22 cellular contexts compared by ENCODE assay signal in genomic region chr21:25422610-25423608, GRCh38.
DNase-seq lines count a peak whose midpoint lies in the region; ATAC-seq, FAIRE-seq and TF ChIP-seq lines count a peak whose summit lies in the region.
"Had no signal": no experiment of that assay in that cellular context is flagged by ENCODE, and none has a peak within 500 bp of the region (broad histone marks: within the 10 kb centered on the region; RNA-seq: fewer than 3 reads in every experiment).

No MANE protein-coding gene starts in this region.

- FAIRE-seq in GM12878 (lab: Jason Lieb, UNC) = no peak

- in situ Hi-C loops in GM12878 (cut with MboI) = no loop called here

- CTCF ChIA-PET in GM12878 (lab: Yijun Ruan, JAX) = interaction anchor here (1.2 to 11.5 kb wide), 11 partner anchors 33 to 185 kb away, joined by 3 to 163 read pairs (median 6); no protein-coding TSS in a partner anchor

- peak overlapping the region; percentile 97 for H3K27ac ChIP-seq in GM12878 (ENCODE audit: control insufficient read depth, insufficient read depth)
- H3K27ac ChIP-seq: brain microvascular endothelial cell, ovary had no signal

- no peaks in the 10 kb centered on the region for H3K27me3 Mint-ChIP-seq in activated CD4-positive, alpha-beta T cell treated with anti-CD3 and anti-CD28 coated beads, Interleukin-2, amount 10 ng/mL, durations not matched to agents 24 days and 14 days
- H3K27me3 Mint-ChIP-seq: activated naive CD8-positive, alpha-beta T cell treated with anti-CD3 and anti-CD28 coated beads, Interleukin-2, amount 10 ng/mL, durations not matched to agents 7 days and 5 days; naive thymus-derived CD4-positive, alpha-beta T cell had no signal

- peaks cover 43% of the 10 kb centered on the region for H3K4me1 Mint-ChIP-seq in activated CD4-positive, alpha-beta T cell treated with anti-CD3 and anti-CD28 coated beads, Interleukin-2, amount 10 ng/mL, durations not matched to agents 24 days and 14 days
- H3K4me1 Mint-ChIP-seq: GM23338, WTC11 had no signal

- no peak for TF ChIP-seq RAD21 in GM12878 (IDR thresholded peaks at IDR 0.05; ENCODE audit: insufficient read depth, low read depth, low read length)

- H3K4me3 ChIP-seq in GM08714 (ENCODE audit: low read length) = peak overlapping the region; percentile 82
- peak overlapping the region; percentile 49; the same call in 1 of the 2 replicates for H3K4me3 ChIP-seq in GM12878
- H3K4me3 ChIP-seq: GM23338, ovary had no signal

- H4K20me1 ChIP-seq in GM12878 (ENCODE audit: control insufficient read depth, insufficient read depth) = no peaks in the 10 kb centered on the region

- no peak for TF ChIP-seq EP300 in GM12878 (IDR thresholded peaks at IDR 0.05; ENCODE audit: borderline replicate concordance in 1 of 2, control insufficient read depth in 1 of 2, low read depth in 2 of 2, low read length in 2 of 2)

- H3K4me1 ChIP-seq in GM12878 (ENCODE audit: control insufficient read depth, insufficient read depth, low read length) = peaks cover 30% of the 10 kb centered on the region

- ATAC-seq in GM12878 (peak; percentile 6), GM21526 (IDR thresholded peaks at IDR 0.05; ENCODE audit: low FRiP score, unreplicated experiment) (no peak)
- ATAC-seq: GM23338; naive thymus-derived CD4-positive, alpha-beta T cell; PC-3; sciatic nerve; WTC11 had no signal

- TF ChIP-seq POLR2A in GM12878 (IDR thresholded peaks at IDR 0.05; ENCODE audit: low read depth, low read length) = no peak

- H2AFZ ChIP-seq in GM12878 (ENCODE audit: control insufficient read depth, low read depth, low read length) = peak overlapping the region; percentile 30
- H2AFZ ChIP-seq: GM23338 had no signal

- SMC1A ChIA-PET in GM12878 (lab: Charles Lee; ENCODE audit: uncharacterized antibody, unreplicated experiment) = interaction anchor here (0.9 to 15.5 kb wide), 15 partner anchors 9 to 184 kb away, joined by 3 to 426 read pairs (median 6); partner anchors contain the start of gene MRPL39

- H3K27me3 ChIP-seq in GM12878 (replicated peaks in 1 of 2; ENCODE audit: control insufficient read depth in 2 of 2, insufficient read depth in 2 of 2, low read length in 1 of 2) = no peaks in the 10 kb centered on the region
- H3K27me3 ChIP-seq: brain microvascular endothelial cell, ovary had no signal

- peak overlapping the region; percentile 90 for H3K9ac ChIP-seq in GM12878 (ENCODE audit: control insufficient read depth, insufficient read depth, low read length)

- H3K9me3 ChIP-seq in GM12878 (replicated peaks; ENCODE audit: control insufficient read depth, insufficient read depth, low read length) = no peaks in the 10 kb centered on the region
- H3K9me3 ChIP-seq: ovary had no signal

- peaks cover 95% of the 10 kb centered on the region for H3K79me2 ChIP-seq in GM12878 (ENCODE audit: control insufficient read depth, insufficient read depth, low read length)

- intact Hi-C loops in activated CD4-positive, alpha-beta T cell treated with anti-CD3 and anti-CD28 coated beads, Interleukin-2, amount 10 ng/mL, durations not matched to agents 24 days and 14 days (cut with micrococcal nuclease) = loop anchor here (5.0 kb wide), 1 partner anchor 314 kb away; no protein-coding TSS in a partner anchor
- intact Hi-C loops in GM12878 (cut with micrococcal nuclease; ENCODE audit: unreplicated experiment) (loop anchor here (5.0 kb wide), 1 partner anchor 314 kb away; no protein-coding TSS in a partner anchor), posterior cingulate gyrus (cut with DNase I) (no loop called here)

- DNase-seq in activated CD4-positive, alpha-beta T cell treated with anti-CD3 and anti-CD28 coated beads, Interleukin-2, amount 10 ng/mL, durations not matched to agents 24 days and 14 days = no peak
- no peak for DNase-seq in activated CD4-positive, alpha-beta T cell treated with anti-CD3 and anti-CD28 coated beads, Interleukin-2, amount 50 U/mL, for 4 hours
- DNase-seq in MV-4-11 (lab: John Stamatoyannopoulos, UW) (peak; percentile 45), GM12878 (ENCODE audit: low read depth, low spot score) (no peak), NCI-H1417 treated with DMSO at 0.1 percent for 48 hours (lab: John Stamatoyannopoulos, UW) (no peak), posterior cingulate gyrus (no peak)
- DNase-seq: activated CD8-positive, alpha-beta memory T cell treated with anti-CD3 and anti-CD28 coated beads, Interleukin-2, amount 50 U/mL, for 48 hours; activated naive CD8-positive, alpha-beta T cell treated with anti-CD3 and anti-CD28 coated beads, Interleukin-2, amount 10 ng/mL, durations not matched to agents 7 days and 5 days; brain microvascular endothelial cell; GF-D8; mesendoderm; naive thymus-derived CD4-positive, alpha-beta T cell; NCI-H1436; NCI-H2171 treated with DMSO at 0.1 percent for 48 hours; ovary; PC-3 had no signal

- H3K4me3 Mint-ChIP-seq in activated CD4-positive, alpha-beta T cell treated with anti-CD3 and anti-CD28 coated beads, Interleukin-2, amount 10 ng/mL, durations not matched to agents 24 days and 14 days = peak overlapping the region; percentile 49
- H3K4me3 Mint-ChIP-seq: CD14-positive monocyte, GM23338, WTC11 had no signal

- BruUV-seq in GM12878 (replicated peaks; lab: Mats Ljungman, UMichigan) = no TSS peak

- H3K36me3 ChIP-seq in GM12878 (ENCODE audit: control insufficient read depth in 2 of 2, insufficient read depth in 2 of 2, low read length in 1 of 2) = no peaks in the 10 kb centered on the region
- H3K36me3 ChIP-seq: brain microvascular endothelial cell, ovary had no signal

- peak overlapping the region; percentile 92 for H3K4me2 ChIP-seq in GM12878 (ENCODE audit: control insufficient read depth, insufficient read depth)
- H3K4me2 ChIP-seq: GM23338 had no signal

- H3K27ac Mint-ChIP-seq in activated CD4-positive, alpha-beta T cell treated with anti-CD3 and anti-CD28 coated beads, Interleukin-2, amount 10 ng/mL, durations not matched to agents 24 days and 14 days = peak overlapping the region; percentile 50
- H3K27ac Mint-ChIP-seq: CD14-positive monocyte, GM23338, WTC11 had no signal

- no peaks in the 10 kb centered on the region for H3K36me3 Mint-ChIP-seq in activated CD4-positive, alpha-beta T cell treated with anti-CD3 and anti-CD28 coated beads, Interleukin-2, amount 10 ng/mL, durations not matched to agents 24 days and 14 days (ENCODE audit: low read depth)
- H3K36me3 Mint-ChIP-seq: activated naive CD8-positive, alpha-beta T cell treated with anti-CD3 and anti-CD28 coated beads, Interleukin-2, amount 10 ng/mL, durations not matched to agents 7 days and 5 days; CD14-positive monocyte; naive thymus-derived CD4-positive, alpha-beta T cell; WTC11 had no signal

- TF ChIP-seq CTCF in GM12878 (IDR thresholded peaks at IDR 0.05 in 2 of 3, conservative IDR thresholded peaks at IDR 0.05 in 1 of 3; ENCODE audit: control insufficient read depth in 2 of 3, extremely low read depth in 1 of 3, insufficient read depth in 1 of 3, low read depth in 3 of 3, low read length in 3 of 3) = no peak

- RAD21 ChIA-PET in GM12878 (lab: Charles Lee; ENCODE audit: unreplicated experiment) = interaction anchor here (0.9 to 13.1 kb wide), 15 partner anchors 18 to 185 kb away, joined by 3 to 253 read pairs (median 15); no protein-coding TSS in a partner anchor

- POLR2A ChIA-PET in GM12878 (lab: Charles Lee) = interaction anchor here (0.7 to 7.4 kb wide), 8 partner anchors 35 to 183 kb away, joined by 3 to 55 read pairs (median 14); no protein-coding TSS in a partner anchor

- no peaks in the 10 kb centered on the region for H3K9me3 Mint-ChIP-seq in activated CD4-positive, alpha-beta T cell treated with anti-CD3 and anti-CD28 coated beads, Interleukin-2, amount 10 ng/mL, durations not matched to agents 24 days and 14 days
- H3K9me3 Mint-ChIP-seq: activated naive CD8-positive, alpha-beta T cell treated with anti-CD3 and anti-CD28 coated beads, Interleukin-2, amount 10 ng/mL, durations not matched to agents 7 days and 5 days; CD14-positive monocyte; GM23338; naive thymus-derived CD4-positive, alpha-beta T cell; WTC11 had no signal

- 0% methylated on average over 4 of the region's 4 CpGs for WGBS in GM12878 (ENCODE audit: insufficient coverage, insufficient replicate concordance, low lambda C conversion rate, missing lambda C conversion rate)

TF ChIP-seq in GM12878, 131 proteins besides CTCF, POLR2A, EP300 and RAD21 (continues in another document):
- TF ChIP-seq RBBP5 (conservative IDR thresholded peaks at IDR 0.05) (no peak), POLR2AphosphoS5 (IDR thresholded peaks at IDR 0.05; ENCODE audit: low read length) (peak; percentile 72), MLLT1 (IDR thresholded peaks at IDR 0.05) (peak; percentile 57; the same call in 1 of the 2 replicates), PBX3 (IDR thresholded peaks at IDR 0.05; ENCODE audit: insufficient replicate concordance, low read depth, low read length) (no peak), SIX5 (IDR thresholded peaks at IDR 0.05; ENCODE audit: low read depth, low read length, severe bottlenecking) (no peak), PML (IDR thresholded peaks at IDR 0.05; ENCODE audit: low read length) (peak; percentile 57), BACH1 (IDR thresholded peaks at IDR 0.05; ENCODE audit: borderline replicate concordance) (no peak), NFIC (IDR thresholded peaks at IDR 0.05; ENCODE audit: low read depth, low read length) (peak; percentile 0), MEF2B (IDR thresholded peaks at IDR 0.05; ENCODE audit: partially characterized antibody, poor library complexity, severe bottlenecking) (no peak), SUPT20H (IDR thresholded peaks at IDR 0.05; ENCODE audit: borderline replicate concordance, control insufficient read depth, low read depth, low read length) (no peak)
